Comparison of ENCODE assay signal across 8 cellular contexts in the genomic region with DNA sequence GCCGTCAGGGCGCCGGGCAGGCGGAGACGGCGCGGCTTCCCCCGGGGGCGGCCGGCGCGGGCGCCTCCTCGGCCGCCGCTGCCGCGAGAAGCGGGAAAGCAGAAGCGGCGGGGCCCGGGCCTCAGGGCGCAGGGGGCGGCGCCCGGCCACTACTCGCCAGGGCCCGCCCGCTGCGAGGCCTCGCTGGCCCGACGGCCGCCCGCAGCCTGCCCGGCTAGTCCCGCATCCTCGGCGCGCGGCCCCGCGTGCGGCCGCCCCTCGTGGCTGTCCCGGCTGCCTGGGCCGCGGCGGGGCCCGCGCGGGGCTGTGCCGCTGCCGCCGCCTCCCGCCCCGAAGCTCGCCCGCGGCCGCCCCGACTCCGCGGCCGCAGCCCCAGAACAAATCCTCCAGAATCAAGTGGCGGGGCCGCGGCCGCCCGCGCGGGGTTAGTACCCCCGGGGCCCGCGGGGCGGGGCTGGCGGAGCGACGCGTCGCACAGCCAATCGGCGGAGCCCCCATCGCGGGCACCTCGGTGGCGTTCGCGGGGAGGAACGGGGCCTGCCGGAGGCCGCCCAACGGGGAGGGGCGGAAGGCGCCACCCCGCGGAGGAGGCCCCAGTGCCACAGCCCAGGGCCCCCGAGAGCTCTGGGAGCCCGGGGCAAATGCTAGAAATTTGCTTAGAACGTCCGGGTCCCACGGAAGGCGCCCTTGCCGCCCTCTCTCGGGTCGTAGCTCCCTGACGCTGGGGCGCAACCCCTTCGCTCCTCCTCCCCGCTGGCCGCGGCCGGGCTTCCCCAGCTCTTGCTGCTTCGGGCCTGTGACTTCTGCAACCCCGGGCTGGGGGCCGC. TPM values are rescaled to one million over a fixed set of nuclear protein-coding genes. Genes with fewer than 3 reads are reported as not detected.
DNase-seq lines count a peak whose midpoint lies in the region; ATAC-seq and TF ChIP-seq lines count a peak whose summit lies in the region.

A gene (minus strand): TSS at position 401 of the 827 bp plus-strand sequence. CDS start 408 bp downstream, outside the sequence.

- TF ChIP-seq EP300 in gastroesophageal sphincter (IDR thresholded peaks at IDR 0.05) (no peak), sigmoid colon (IDR thresholded peaks at IDR 0.05) (no peak)

- ATAC-seq in GM18909 (IDR thresholded peaks at IDR 0.05; ENCODE audit: poor library complexity, unreplicated experiment) = peak; percentile 82
- peak; percentile 69 for ATAC-seq in HG03103 (IDR thresholded peaks at IDR 0.05; ENCODE audit: low read depth, unreplicated experiment)
- ATAC-seq in gastroesophageal sphincter = peak; percentile 42

- no peaks in the 10 kb centered on the region for H3K36me3 ChIP-seq in BJ (ENCODE audit: control insufficient read depth, insufficient read depth, low read length)
- H3K36me3 ChIP-seq in gastroesophageal sphincter = no peaks in the 10 kb centered on the region
- H3K36me3 ChIP-seq in sigmoid colon = no peaks in the 10 kb centered on the region

- CTCF ChIA-PET in BJ (lab: Yijun Ruan, JAX) = interaction anchor here (1.2 to 14.8 kb wide), 3 partner anchors 10 to 106 kb away, joined by 3 to 146 read pairs (median 4); no protein-coding TSS in a partner anchor

- DNase-seq in BJ (ENCODE audit: low read depth) (no peak), NCI-H748 (lab: John Stamatoyannopoulos, UW; ENCODE audit: unreplicated experiment) (peak; percentile 69), sigmoid colon (peak; percentile 49), glomerular visceral epithelial cell (ENCODE audit: extremely low spot score) (no peak)
- peak; percentile 75 for DNase-seq in activated CD8-positive, alpha-beta memory T cell treated with anti-CD3 and anti-CD28 coated beads, Interleukin-2, amount 50 U/mL, for 24 hours (ENCODE audit: extremely low read depth)

- peak within 1 kb of the TSS in 3 of 4 donors; percentile 17 to 68 (median 63) for H3K27ac ChIP-seq in gastroesophageal sphincter
- peak within 1 kb of the TSS in 2 of 4 donors; percentile 34 to 49 for H3K27ac ChIP-seq in sigmoid colon

- no peaks in the 10 kb centered on the region for H3K9me3 ChIP-seq in gastroesophageal sphincter
- H3K9me3 ChIP-seq in sigmoid colon = no peaks in the 10 kb centered on the region

- H3K27me3 ChIP-seq in BJ (ENCODE audit: control insufficient read depth, insufficient read depth, low read length) (peaks cover 55% of the 10 kb centered on the region), gastroesophageal sphincter (peaks cover 100% of the 10 kb centered on the region), sigmoid colon (peaks cover 66 to 98% (median 96%) of the 10 kb centered on the region in 3 donors)

- H3K4me1 ChIP-seq in gastroesophageal sphincter = peaks cover 0 to 47% (median 23%) of the 10 kb centered on the region in 3 donors
- peaks cover 0 to 62% (median 45%) of the 10 kb centered on the region in 4 donors for H3K4me1 ChIP-seq in sigmoid colon

- peak within 1 kb of the TSS; percentile 44 for H3K4me3 ChIP-seq in BJ (ENCODE audit: low read depth, low read length)
- peak within 1 kb of the TSS; percentile 23 to 46 for H3K4me3 ChIP-seq in gastroesophageal sphincter
- H3K4me3 ChIP-seq in sigmoid colon = peak within 1 kb of the TSS in 3 of 4 donors; percentile 25 to 44 (median 30)

- POLR2A ChIA-PET in BJ (lab: Charles Lee) = no interaction called here

- TF ChIP-seq CTCF in BJ (IDR thresholded peaks at IDR 0.05; ENCODE audit: insufficient read depth, low read depth, low read length) = no peak
- TF ChIP-seq CTCF in gastroesophageal sphincter (IDR thresholded peaks at IDR 0.05) = peak in 1 of 4 experiments; percentile 10
- TF ChIP-seq CTCF in sigmoid colon (IDR thresholded peaks at IDR 0.05) = no peak

- no peak for TF ChIP-seq POLR2A in gastroesophageal sphincter (IDR thresholded peaks at IDR 0.05)
- TF ChIP-seq POLR2A in sigmoid colon (IDR thresholded peaks at IDR 0.05) = no peak

- intact Hi-C loops in sigmoid colon (cut with DNase I) = loop anchor here (5.0 to 10.0 kb wide), 4 partner anchors 92 to 275 kb away; no protein-coding TSS in a partner anchor

- WGBS in gastroesophageal sphincter (ENCODE audit: low coverage in 1 of 2), 2 donors = no CpG with 5 or more reads among the region's 117 CpGs
- 1% methylated on average over 117 of the region's 117 CpGs for WGBS in sigmoid colon, 2 donors

RNA-seq across cellular contexts. Expression of the gene that starts here (rescaled TPM):
- polyA plus RNA-seq in BJ (2011; rRNA removed) (0.23 and 0.54 TPM in 2 replicates), sigmoid colon (10 to 100 TPM in 1 of 3 donors, 1 to 10 TPM in 2; 1.2 to 18.0 (median 3.7) TPM)
- polyA minus RNA-seq in BJ (2011; rRNA and poly(A)+ RNA removed) = 0.41 and 0.57 TPM in 2 replicates
- total RNA-seq in gastroesophageal sphincter (1 to 10 TPM in 2 of 4 donors, under 1 TPM in 2; 0.62 to 2.0 (median 1.3) TPM), sigmoid colon (1 to 10 TPM in 1 of 4 donors, under 1 TPM in 2, not detected in 1; 0.36 to 1.2 (median 0.49) TPM)

Comparison
In these comparisons a context has a peak if more than half of its experiments do, and no peak if none do; other contexts are left out.
1. DNase-seq: peak in NCI-H748 (single experiment), activated CD8-positive, alpha-beta memory T cell treated with anti-CD3 and anti-CD28 coated beads, Interleukin-2, amount 50 U/mL, for 24 hours (single experiment) and sigmoid colon (single experiment); none in BJ (single experiment) and glomerular visceral epithelial cell (single experiment).
2. Peak in every context shown above with its lines, with median percentiles within 50 percentile points of each other: H3K4me3 ChIP-seq and ATAC-seq.